15 cellular contexts compared by ENCODE assay signal in the genomic region with DNA sequence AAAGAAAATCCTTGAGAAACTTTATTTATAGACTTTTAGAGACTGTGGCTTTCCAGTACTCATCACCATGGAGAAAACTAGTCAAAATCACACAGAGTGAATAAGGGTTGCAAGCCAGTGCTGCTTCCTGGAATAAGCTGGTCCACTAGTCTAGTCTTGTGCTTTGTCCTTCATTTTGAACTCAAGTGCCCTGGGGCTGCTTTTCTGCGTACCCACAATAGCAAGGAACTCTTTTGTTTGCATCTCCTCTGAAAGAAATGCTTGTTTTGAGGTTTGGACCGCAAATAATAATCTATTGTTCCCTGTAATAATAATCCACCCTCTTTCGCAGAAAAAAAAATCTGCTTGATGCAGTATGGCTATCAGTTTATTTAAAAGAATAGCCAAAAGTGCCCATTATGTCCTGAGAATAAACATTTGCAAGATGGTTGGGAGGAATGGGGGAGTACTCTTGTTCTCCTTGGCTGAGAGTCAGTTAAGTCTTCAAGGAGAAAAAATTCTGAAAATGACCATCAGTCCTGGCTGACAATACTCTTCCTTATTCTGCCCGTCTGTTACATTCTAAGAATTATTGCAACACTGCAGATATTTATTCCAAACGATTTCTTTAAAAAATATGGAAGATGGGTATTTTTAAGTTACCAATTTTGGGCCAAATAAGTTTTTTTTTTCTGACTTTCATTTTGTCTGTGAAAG. TPM values are rescaled to one million over a fixed set of nuclear protein-coding genes. Genes with fewer than 3 reads are reported as not detected.
A peak's percentile ranks its signal among the peaks of the same experiment; 100 is the strongest.
DNase-seq lines count a peak whose midpoint lies in the region; ATAC-seq and TF ChIP-seq lines count a peak whose summit lies in the region.
"Had no signal": no experiment of that assay in that cellular context is flagged by ENCODE, and none has a peak within 500 bp of the region (broad histone marks: within the 10 kb centered on the region; RNA-seq: fewer than 3 reads in every experiment).

No MANE protein-coding gene starts in this region.

- no peaks in the 10 kb centered on the region for H3K9me3 Mint-ChIP-seq in MCF 10A (ENCODE audit: unreplicated experiment)
- H3K9me3 Mint-ChIP-seq: activated CD4-positive, alpha-beta memory T cell treated with anti-CD3 and anti-CD28 coated beads, Interleukin-2, amount 10 ng/mL, durations not matched to agents 7 days and 5 days had no signal

- ATAC-seq in aorta (ENCODE audit: low FRiP score) = peak; percentile 77
- ATAC-seq in GM21576 (IDR thresholded peaks at IDR 0.05; ENCODE audit: unreplicated experiment) = no peak
- ATAC-seq in GM18861 (IDR thresholded peaks at IDR 0.05; ENCODE audit: unreplicated experiment) = no peak
- ATAC-seq: A549 had no signal

- H3K4me1 Mint-ChIP-seq in MCF 10A (ENCODE audit: insufficient read depth, unreplicated experiment) = peaks cover 30% of the 10 kb centered on the region

- H3K27me3 Mint-ChIP-seq in MCF 10A (ENCODE audit: insufficient read depth, unreplicated experiment) = no peaks in the 10 kb centered on the region
- H3K27me3 Mint-ChIP-seq: activated CD4-positive, alpha-beta memory T cell treated with anti-CD3 and anti-CD28 coated beads, Interleukin-2, amount 10 ng/mL, durations not matched to agents 7 days and 5 days had no signal

- WGBS in aorta, 2 donors = 44 to 46% methylated on average over 5 of the region's 5 CpGs

- POLR2A ChIA-PET in MCF 10A (lab: Yijun Ruan, JAX) = interaction anchor here (1.0 to 3.4 kb wide), 6 partner anchors 11 to 42 kb away, joined by 3 to 21 read pairs (median 4); a partner anchor contains a TSS

- H3K36me3 Mint-ChIP-seq in MCF 10A (ENCODE audit: insufficient read depth, unreplicated experiment) = peaks cover 29% of the 10 kb centered on the region

- H3K27ac ChIP-seq in left ventricle myocardium inferior (replicated peaks) (peak overlapping the region; percentile 24), aorta (ENCODE audit: low read depth in 1 of 2, low read length in 2 of 2) (no peak overlapping the region)
- H3K27ac ChIP-seq: A549, epithelial cell of prostate, ovary, tibial nerve had no signal

- CTCF ChIA-PET in MCF 10A (lab: Yijun Ruan, JAX) = interaction anchor here (0.5 to 1.2 kb wide), 3 partner anchors 40 to 321 kb away, joined by 3 to 5 read pairs (median 3); no protein-coding TSS in a partner anchor

- intact Hi-C loops in MCF 10A (cut with micrococcal nuclease) (no loop called here), left ventricle myocardium inferior (cut with micrococcal nuclease) (no loop called here), aorta (cut with DNase I) (no loop called here)

- H3K27me3 ChIP-seq in left ventricle myocardium inferior (ENCODE audit: low read depth) (no peaks in the 10 kb centered on the region), aorta (ENCODE audit: control insufficient read depth in 1 of 2, insufficient read depth in 2 of 2, low read length in 1 of 2) (no peaks in the 10 kb centered on the region)
- H3K27me3 ChIP-seq: ovary, tibial nerve had no signal

- no peak overlapping the region for H3K4me3 Mint-ChIP-seq in MCF 10A (ENCODE audit: unreplicated experiment)
- H3K4me3 Mint-ChIP-seq: activated CD4-positive, alpha-beta memory T cell treated with anti-CD3 and anti-CD28 coated beads, Interleukin-2, amount 10 ng/mL, durations not matched to agents 7 days and 5 days had no signal

- no TSS peak for BruUV-seq in MCF 10A (replicated peaks; lab: Mats Ljungman, UMichigan)

- H3K4me1 ChIP-seq in left ventricle myocardium inferior = peaks cover 26% of the 10 kb centered on the region
- peaks cover 0 to 6% of the 10 kb centered on the region in 2 donors for H3K4me1 ChIP-seq in aorta (ENCODE audit: control insufficient read depth in 1 of 2, insufficient read depth in 2 of 2, low read length in 2 of 2)

- peak; percentile 3 for DNase-seq in NCI-H2196 (lab: John Stamatoyannopoulos, UW; ENCODE audit: unreplicated experiment)
- DNase-seq in NCI-H2196 treated with DMSO at 0.1 percent for 48 hours (lab: John Stamatoyannopoulos, UW; ENCODE audit: unreplicated experiment) = no peak
- DNase-seq in MCF 10A (ENCODE audit: unreplicated experiment) = peak; percentile 45
- no peak for DNase-seq in left ventricle myocardium inferior
- DNase-seq in aorta = no peak
- DNase-seq in CD1c-positive myeloid dendritic cell (ENCODE audit: extremely low spot score) = no peak
- DNase-seq: activated CD4-positive, alpha-beta memory T cell treated with anti-CD3 and anti-CD28 coated beads, Interleukin-2, amount 10 ng/mL, durations not matched to agents 7 days and 5 days; activated gamma-delta T cell treated with Interleukin-2 at 50 U/mL for 16 hours; central memory CD4-positive, alpha-beta T cell; ovary had no signal

- H3K4me3 ChIP-seq in left ventricle myocardium inferior = no peak overlapping the region
- H3K4me3 ChIP-seq in aorta (ENCODE audit: low read length in 2 of 2) = no peak overlapping the region
- H3K4me3 ChIP-seq: A549, ovary, tibial nerve had no signal

- no peak for TF ChIP-seq CTCF in MCF 10A (IDR thresholded peaks at IDR 0.05; ENCODE audit: unreplicated experiment)
- no peak for TF ChIP-seq CTCF in left ventricle myocardium inferior (IDR thresholded peaks at IDR 0.05; ENCODE audit: borderline replicate concordance)

- H3K27ac Mint-ChIP-seq in MCF 10A (ENCODE audit: low read depth, unreplicated experiment) = no peak overlapping the region
- H3K27ac Mint-ChIP-seq: activated CD4-positive, alpha-beta memory T cell treated with anti-CD3 and anti-CD28 coated beads, Interleukin-2, amount 10 ng/mL, durations not matched to agents 7 days and 5 days had no signal

- no peaks in the 10 kb centered on the region for H3K9me3 ChIP-seq in left ventricle myocardium inferior (replicated peaks)
- H3K9me3 ChIP-seq in aorta (ENCODE audit: control insufficient read depth, low read length) = no peaks in the 10 kb centered on the region
- H3K9me3 ChIP-seq: A549, ovary, tibial nerve had no signal

- peaks cover 23% of the 10 kb centered on the region for H3K36me3 ChIP-seq in left ventricle myocardium inferior
- H3K36me3 ChIP-seq in aorta (ENCODE audit: control insufficient read depth in 1 of 2, insufficient read depth in 2 of 2, low read length in 1 of 2) = peaks cover 0 to 6% of the 10 kb centered on the region in 2 donors
- H3K36me3 ChIP-seq: ovary had no signal

RNA-seq across cellular contexts. Expression of a gene that starts 41.9 kb away (rescaled TPM):
- total RNA-seq in MCF 10A (2022) (164 and 169 TPM in 2 replicates), left ventricle myocardium inferior (28.9 TPM), aorta (100 to 1,000 TPM; 101 to 148 TPM)
- polyA plus RNA-seq in aorta = 10 to 100 TPM; 21.7 to 58.8 TPM

Comparison
In these comparisons a context has a peak if more than half of its experiments do, and no peak if none do; other contexts are left out.
1. DNase-seq: peak in NCI-H2196 (single experiment) and MCF 10A (single experiment); none in NCI-H2196 treated with DMSO at 0.1 percent for 48 hours (single experiment), left ventricle myocardium inferior (single experiment), aorta (0 of 2) and CD1c-positive myeloid dendritic cell (single experiment).